ENCODE assay signal across 1 cellular context in genomic region chr19:2775556-2776430, GRCh38.
TF ChIP-seq lines count a peak whose summit lies in the region.

No MANE protein-coding gene starts in this region.

TF ChIP-seq in HepG2, 621 proteins besides CTCF, POLR2A, EP300 and RAD21 (continued from another document and continues in another):
- TF ChIP-seq, protein P1, sequence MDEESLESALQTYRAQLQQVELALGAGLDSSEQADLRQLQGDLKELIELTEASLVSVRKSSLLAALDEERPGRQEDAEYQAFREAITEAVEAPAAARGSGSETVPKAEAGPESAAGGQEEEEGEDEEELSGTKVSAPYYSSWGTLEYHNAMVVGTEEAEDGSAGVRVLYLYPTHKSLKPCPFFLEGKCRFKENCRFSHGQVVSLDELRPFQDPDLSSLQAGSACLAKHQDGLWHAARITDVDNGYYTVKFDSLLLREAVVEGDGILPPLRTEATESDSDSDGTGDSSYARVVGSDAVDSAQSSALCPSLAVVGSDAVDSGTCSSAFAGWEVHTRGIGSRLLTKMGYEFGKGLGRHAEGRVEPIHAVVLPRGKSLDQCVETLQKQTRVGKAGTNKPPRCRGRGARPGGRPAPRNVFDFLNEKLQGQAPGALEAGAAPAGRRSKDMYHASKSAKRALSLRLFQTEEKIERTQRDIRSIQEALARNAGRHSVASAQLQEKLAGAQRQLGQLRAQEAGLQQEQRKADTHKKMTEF (CRISPR knock-in tag; IDR thresholded peaks at IDR 0.05) = 0 out of 2 replicates have a peak, but pooled peaks have one; percentile 41
- no peak for TF ChIP-seq ZNF670 (CRISPR knock-in tag; IDR thresholded peaks at IDR 0.05; ENCODE audit: borderline replicate concordance)
- TF ChIP-seq PBX2 (CRISPR knock-in tag; IDR thresholded peaks at IDR 0.05) = no peak
- TF ChIP-seq ZMAT5 (CRISPR knock-in tag; IDR thresholded peaks at IDR 0.05; ENCODE audit: borderline replicate concordance, low read depth) = no peak
- no peak for TF ChIP-seq TEAD2 (CRISPR knock-in tag; IDR thresholded peaks at IDR 0.05)
- no peak for TF ChIP-seq ZNF17 (CRISPR knock-in tag; IDR thresholded peaks at IDR 0.05)
- TF ChIP-seq NFE2 (CRISPR knock-in tag; IDR thresholded peaks at IDR 0.05) = no peak
- no peak for TF ChIP-seq RBM22 (optimal IDR thresholded peaks at IDR 0.05; ENCODE audit: low read length)
- TF ChIP-seq MATR3 (CRISPR knock-in tag; IDR thresholded peaks at IDR 0.05) = no peak
- no peak for TF ChIP-seq PLRG1 (conservative IDR thresholded peaks at IDR 0.05)
- TF ChIP-seq ZNF713 (CRISPR knock-in tag; IDR thresholded peaks at IDR 0.05) = no peak
- peak; percentile 38; the same call in 1 of the 2 replicates for TF ChIP-seq NR2C2 (CRISPR knock-in tag; IDR thresholded peaks at IDR 0.05; ENCODE audit: borderline replicate concordance)
- no peak for TF ChIP-seq ZNF12 (CRISPR knock-in tag; IDR thresholded peaks at IDR 0.05)
- TF ChIP-seq, protein P2, sequence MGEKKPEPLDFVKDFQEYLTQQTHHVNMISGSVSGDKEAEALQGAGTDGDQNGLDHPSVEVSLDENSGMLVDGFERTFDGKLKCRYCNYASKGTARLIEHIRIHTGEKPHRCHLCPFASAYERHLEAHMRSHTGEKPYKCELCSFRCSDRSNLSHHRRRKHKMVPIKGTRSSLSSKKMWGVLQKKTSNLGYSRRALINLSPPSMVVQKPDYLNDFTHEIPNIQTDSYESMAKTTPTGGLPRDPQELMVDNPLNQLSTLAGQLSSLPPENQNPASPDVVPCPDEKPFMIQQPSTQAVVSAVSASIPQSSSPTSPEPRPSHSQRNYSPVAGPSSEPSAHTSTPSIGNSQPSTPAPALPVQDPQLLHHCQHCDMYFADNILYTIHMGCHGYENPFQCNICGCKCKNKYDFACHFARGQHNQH (CRISPR knock-in tag; IDR thresholded peaks at IDR 0.05) = 0 out of 2 replicates have a peak, but pooled peaks have one; percentile 16
- no peak for TF ChIP-seq ZNF326 (CRISPR knock-in tag; IDR thresholded peaks at IDR 0.05; ENCODE audit: borderline replicate concordance)
- TF ChIP-seq MAFG (CRISPR knock-in tag; IDR thresholded peaks at IDR 0.05) = no peak
- no peak; the same call in 1 of the 2 replicates for TF ChIP-seq ZNF431 (CRISPR knock-in tag; IDR thresholded peaks at IDR 0.05; ENCODE audit: borderline replicate concordance, low read depth)
- TF ChIP-seq ELF4 (CRISPR knock-in tag; IDR thresholded peaks at IDR 0.05; ENCODE audit: borderline replicate concordance) = no peak
- no peak for TF ChIP-seq PRMT3 (CRISPR knock-in tag; IDR thresholded peaks at IDR 0.05; ENCODE audit: borderline replicate concordance, low read depth)
- no peak for TF ChIP-seq FOXA1 (IDR thresholded peaks at IDR 0.05)
- no peak for TF ChIP-seq FOXA1 (CRISPR knock-in tag; IDR thresholded peaks at IDR 0.05)
- no peak for TF ChIP-seq RFX1 (IDR thresholded peaks at IDR 0.05)
- TF ChIP-seq TARDBP (CRISPR knock-in tag; IDR thresholded peaks at IDR 0.05) = 0 out of 2 replicates have a peak, but pooled peaks have one; percentile 45
- no peak for TF ChIP-seq AGO1 (IDR thresholded peaks at IDR 0.05; ENCODE audit: low read depth, low read length, poor library complexity, severe bottlenecking)
- TF ChIP-seq U2AF1 (optimal IDR thresholded peaks at IDR 0.05; ENCODE audit: low read depth, low read length) = no peak
- TF ChIP-seq SNAPC2 (CRISPR knock-in tag; IDR thresholded peaks at IDR 0.05) = no peak
- TF ChIP-seq, protein P3, sequence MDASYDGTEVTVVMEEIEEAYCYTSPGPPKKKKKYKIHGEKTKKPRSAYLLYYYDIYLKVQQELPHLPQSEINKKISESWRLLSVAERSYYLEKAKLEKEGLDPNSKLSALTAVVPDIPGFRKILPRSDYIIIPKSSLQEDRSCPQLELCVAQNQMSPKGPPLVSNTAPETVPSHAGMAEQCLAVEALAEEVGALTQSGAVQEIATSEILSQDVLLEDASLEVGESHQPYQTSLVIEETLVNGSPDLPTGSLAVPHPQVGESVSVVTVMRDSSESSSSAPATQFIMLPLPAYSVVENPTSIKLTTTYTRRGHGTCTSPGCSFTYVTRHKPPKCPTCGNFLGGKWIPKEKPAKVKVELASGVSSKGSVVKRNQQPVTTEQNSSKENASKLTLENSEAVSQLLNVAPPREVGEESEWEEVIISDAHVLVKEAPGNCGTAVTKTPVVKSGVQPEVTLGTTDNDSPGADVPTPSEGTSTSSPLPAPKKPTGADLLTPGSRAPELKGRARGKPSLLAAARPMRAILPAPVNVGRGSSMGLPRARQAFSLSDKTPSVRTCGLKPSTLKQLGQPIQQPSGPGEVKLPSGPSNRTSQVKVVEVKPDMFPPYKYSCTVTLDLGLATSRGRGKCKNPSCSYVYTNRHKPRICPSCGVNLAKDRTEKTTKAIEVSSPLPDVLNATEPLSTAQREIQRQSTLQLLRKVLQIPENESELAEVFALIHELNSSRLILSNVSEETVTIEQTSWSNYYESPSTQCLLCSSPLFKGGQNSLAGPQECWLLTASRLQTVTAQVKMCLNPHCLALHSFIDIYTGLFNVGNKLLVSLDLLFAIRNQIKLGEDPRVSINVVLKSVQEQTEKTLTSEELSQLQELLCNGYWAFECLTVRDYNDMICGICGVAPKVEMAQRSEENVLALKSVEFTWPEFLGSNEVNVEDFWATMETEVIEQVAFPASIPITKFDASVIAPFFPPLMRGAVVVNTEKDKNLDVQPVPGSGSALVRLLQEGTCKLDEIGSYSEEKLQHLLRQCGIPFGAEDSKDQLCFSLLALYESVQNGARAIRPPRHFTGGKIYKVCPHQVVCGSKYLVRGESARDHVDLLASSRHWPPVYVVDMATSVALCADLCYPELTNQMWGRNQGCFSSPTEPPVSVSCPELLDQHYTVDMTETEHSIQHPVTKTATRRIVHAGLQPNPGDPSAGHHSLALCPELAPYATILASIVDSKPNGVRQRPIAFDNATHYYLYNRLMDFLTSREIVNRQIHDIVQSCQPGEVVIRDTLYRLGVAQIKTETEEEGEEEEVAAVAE (CRISPR knock-in tag; IDR thresholded peaks at IDR 0.05; ENCODE audit: borderline replicate concordance) = no peak
- no peak for TF ChIP-seq ZBTB26 (CRISPR knock-in tag; IDR thresholded peaks at IDR 0.05; ENCODE audit: borderline replicate concordance)
- TF ChIP-seq ZNF382 (CRISPR knock-in tag; IDR thresholded peaks at IDR 0.05; ENCODE audit: borderline replicate concordance) = no peak
- TF ChIP-seq, protein P4, sequence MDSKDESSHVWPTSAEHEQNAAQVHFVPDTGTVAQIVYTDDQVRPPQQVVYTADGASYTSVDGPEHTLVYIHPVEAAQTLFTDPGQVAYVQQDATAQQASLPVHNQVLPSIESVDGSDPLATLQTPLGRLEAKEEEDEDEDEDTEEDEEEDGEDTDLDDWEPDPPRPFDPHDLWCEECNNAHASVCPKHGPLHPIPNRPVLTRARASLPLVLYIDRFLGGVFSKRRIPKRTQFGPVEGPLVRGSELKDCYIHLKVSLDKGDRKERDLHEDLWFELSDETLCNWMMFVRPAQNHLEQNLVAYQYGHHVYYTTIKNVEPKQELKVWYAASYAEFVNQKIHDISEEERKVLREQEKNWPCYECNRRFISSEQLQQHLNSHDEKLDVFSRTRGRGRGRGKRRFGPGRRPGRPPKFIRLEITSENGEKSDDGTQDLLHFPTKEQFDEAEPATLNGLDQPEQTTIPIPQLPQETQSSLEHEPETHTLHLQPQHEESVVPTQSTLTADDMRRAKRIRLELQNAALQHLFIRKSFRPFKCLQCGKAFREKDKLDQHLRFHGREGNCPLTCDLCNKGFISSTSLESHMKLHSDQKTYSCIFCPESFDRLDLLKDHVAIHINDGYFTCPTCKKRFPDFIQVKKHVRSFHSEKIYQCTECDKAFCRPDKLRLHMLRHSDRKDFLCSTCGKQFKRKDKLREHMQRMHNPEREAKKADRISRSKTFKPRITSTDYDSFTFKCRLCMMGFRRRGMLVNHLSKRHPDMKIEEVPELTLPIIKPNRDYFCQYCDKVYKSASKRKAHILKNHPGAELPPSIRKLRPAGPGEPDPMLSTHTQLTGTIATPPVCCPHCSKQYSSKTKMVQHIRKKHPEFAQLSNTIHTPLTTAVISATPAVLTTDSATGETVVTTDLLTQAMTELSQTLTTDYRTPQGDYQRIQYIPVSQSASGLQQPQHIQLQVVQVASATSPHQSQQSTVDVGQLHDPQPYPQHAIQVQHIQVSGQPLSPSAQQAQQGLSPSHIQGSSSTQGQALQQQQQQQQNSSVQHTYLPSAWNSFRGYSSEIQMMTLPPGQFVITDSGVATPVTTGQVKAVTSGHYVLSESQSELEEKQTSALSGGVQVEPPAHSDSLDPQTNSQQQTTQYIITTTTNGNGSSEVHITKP (CRISPR knock-in tag; IDR thresholded peaks at IDR 0.05; ENCODE audit: low read depth) = no peak
- TF ChIP-seq FOXC1 (CRISPR knock-in tag; IDR thresholded peaks at IDR 0.05; ENCODE audit: borderline replicate concordance) = no peak
- no peak for TF ChIP-seq ZNF142 (CRISPR knock-in tag; IDR thresholded peaks at IDR 0.05)
- no peak for TF ChIP-seq ZNF160 (CRISPR knock-in tag; IDR thresholded peaks at IDR 0.05)
- no peak for TF ChIP-seq PHF5A (CRISPR knock-in tag; IDR thresholded peaks at IDR 0.05; ENCODE audit: low read depth, unreplicated experiment)
- TF ChIP-seq ZFP1 (CRISPR knock-in tag; IDR thresholded peaks at IDR 0.05) = no peak
- TF ChIP-seq XBP1 (CRISPR knock-in tag; IDR thresholded peaks at IDR 0.05) = peak; percentile 77; the same call in 1 of the 2 replicates
- no peak for TF ChIP-seq KDM6A (CRISPR knock-in tag; IDR thresholded peaks at IDR 0.05; ENCODE audit: low read depth)
- TF ChIP-seq NKX3-1 (CRISPR knock-in tag; IDR thresholded peaks at IDR 0.05) = no peak
- TF ChIP-seq RBFOX2 (IDR thresholded peaks at IDR 0.05; ENCODE audit: low read depth, low read length) = no peak
- peak; percentile 51 for TF ChIP-seq TBL1XR1 (IDR thresholded peaks at IDR 0.05; ENCODE audit: borderline replicate concordance, low read length, partially characterized antibody)
- no peak for TF ChIP-seq ZNF253 (CRISPR knock-in tag; IDR thresholded peaks at IDR 0.05; ENCODE audit: borderline replicate concordance)
- TF ChIP-seq, protein P5, sequence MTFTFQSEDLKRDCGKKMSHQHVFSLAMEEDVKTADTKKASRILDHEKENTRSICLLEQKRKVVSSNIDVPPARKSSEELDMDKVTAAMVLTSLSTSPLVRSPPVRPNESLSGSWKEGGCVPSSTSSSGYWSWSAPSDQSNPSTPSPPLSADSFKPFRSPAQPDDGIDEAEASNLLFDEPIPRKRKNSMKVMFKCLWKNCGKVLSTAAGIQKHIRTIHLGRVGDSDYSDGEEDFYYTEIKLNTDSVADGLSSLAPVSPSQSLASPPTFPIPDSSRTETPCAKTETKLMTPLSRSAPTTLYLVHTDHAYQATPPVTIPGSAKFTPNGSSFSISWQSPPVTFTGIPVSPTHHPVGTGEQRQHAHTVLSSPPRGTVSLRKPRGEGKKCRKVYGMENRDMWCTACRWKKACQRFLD (CRISPR knock-in tag; IDR thresholded peaks at IDR 0.05; ENCODE audit: borderline replicate concordance) = no peak
